Comparison of ENCODE assay signal across 27 cellular contexts in genomic region chr16:69932228-69932627, GRCh38. TPM values are rescaled to one million over a fixed set of nuclear protein-coding genes. Genes with fewer than 3 reads are reported as not detected.
A peak's percentile ranks its signal among the peaks of the same experiment; 100 is the strongest.
DNase-seq lines count a peak whose midpoint lies in the region; ATAC-seq, FAIRE-seq and TF ChIP-seq lines count a peak whose summit lies in the region.
"Had no signal": no experiment of that assay in that cellular context is flagged by ENCODE, and none has a peak within 500 bp of the region (broad histone marks: within the 10 kb centered on the region; RNA-seq: fewer than 3 reads in every experiment).

No MANE protein-coding gene starts in this region.

- H3K9me3 ChIP-seq in BLaER1 treated with 17β-estradiol and CSF1 and Interleukin-3, amounts not matched to agents 10 nM and 100 nM (replicated peaks in 1 of 11), result no peaks in the 10 kb centered on the region
- H3K9me3 ChIP-seq in lower lobe of right lung, result no peaks in the 10 kb centered on the region
- H3K9me3 ChIP-seq in thyroid gland, result no peaks in the 10 kb centered on the region
- H3K9me3 ChIP-seq: A549, left ventricle myocardium inferior, suprapubic skin, vagina had no signal

- no peak for TF ChIP-seq POLR2A in thyroid gland (IDR thresholded peaks at IDR 0.05)

- H4K20me1 ChIP-seq in BLaER1 treated with 17β-estradiol and CSF1 and Interleukin-3, amounts not matched to agents 10 nM and 100 nM, result peaks cover 0 to 81% (median 0%) of the 10 kb centered on the region in 11 experiments; a peak in 10 of 22 replicates

- peak overlapping the region in 1 of 11 experiments; percentile 46; a peak in 1 of 22 replicates for H3K9ac ChIP-seq in BLaER1 treated with 17β-estradiol and CSF1 and Interleukin-3, amounts not matched to agents 10 nM and 100 nM

- peaks cover 41 to 99% (median 76%) of the 10 kb centered on the region in 11 experiments for H3K36me3 ChIP-seq in BLaER1 treated with 17β-estradiol and CSF1 and Interleukin-3, amounts not matched to agents 10 nM and 100 nM
- peaks cover 87% of the 10 kb centered on the region for H3K36me3 ChIP-seq in lower lobe of right lung
- peaks cover 51 to 56% of the 10 kb centered on the region in 2 donors for H3K36me3 ChIP-seq in thyroid gland

- intact Hi-C loops in lower lobe of right lung (cut with DNase I) (no loop called here), thyroid gland (cut with DNase I) (no loop called here)

- no peak overlapping the region for H3K4me3 ChIP-seq in BLaER1 treated with 17β-estradiol and CSF1 and Interleukin-3, amounts not matched to agents 10 nM and 100 nM
- H3K4me3 ChIP-seq in lower lobe of right lung (no peak overlapping the region), thyroid gland (replicated peaks in 1 of 3) (no peak overlapping the region)
- H3K4me3 ChIP-seq: A549, K562, left ventricle myocardium inferior, suprapubic skin, vagina had no signal

- FAIRE-seq in GM19239 (lab: Jason Lieb, UNC), result no peak
- FAIRE-seq: A549, H54, islet of Langerhans, K562 had no signal

- no peak for ATAC-seq in lower lobe of right lung
- ATAC-seq: A549; activated CD4-positive, CD25-positive, alpha-beta regulatory T cell treated with anti-CD3 and anti-CD28 coated beads, Interleukin-2, amount 50 U/mL, for 24 hours; CD8-positive, alpha-beta T cell; K562; stimulated activated memory B cell treated with anti-CD40 and anti-IgM and Interleukin-4, amounts not matched to agents 10 μg/mL and 1 μg/mL and 100 μg/mL, for 72 hours had no signal

- H3K27me3 ChIP-seq in BLaER1 treated with 17β-estradiol and CSF1 and Interleukin-3, amounts not matched to agents 10 nM and 100 nM, result no peaks in the 10 kb centered on the region
- H3K27me3 ChIP-seq in lower lobe of right lung (ENCODE audit: low read depth) (no peaks in the 10 kb centered on the region), thyroid gland (no peaks in the 10 kb centered on the region)
- H3K27me3 ChIP-seq: brain microvascular endothelial cell, suprapubic skin, vagina had no signal

- DNase-seq in caudate nucleus (lab: John Stamatoyannopoulos, UW) (peak in 36 of 61 donors; percentile 4 to 70 (median 30)), lower lobe of right lung (peak; percentile 14), putamen (ENCODE audit: low spot score) (peak; percentile 80), NCI-H187 (lab: John Stamatoyannopoulos, UW) (no peak), thyroid gland (no peak), GM19239 (ENCODE audit: insufficient read length, low spot score) (no peak)
- no peak for DNase-seq in effector CD4-positive, alpha-beta T cell
- DNase-seq: activated CD4-positive, alpha-beta memory T cell treated with anti-CD3 and anti-CD28 coated beads, Interleukin-2, amount 10 ng/mL, durations not matched to agents 7 days and 5 days; activated CD8-positive, alpha-beta memory T cell treated with anti-CD3 and anti-CD28 coated beads, Interleukin-2, amount 50 U/mL, for 48 hours; activated naive CD4-positive, alpha-beta T cell treated with Interleukin-2 at 50 U/mL for 16 hours; brain microvascular endothelial cell; CD8-positive, alpha-beta T cell; effector CD8-positive, alpha-beta T cell; left ventricle myocardium inferior; NCI-H2029 treated with DMSO at 0.1 percent for 48 hours; NCI-H526; SHP77; T-helper 2 cell had no signal

- H3K4me1 ChIP-seq in BLaER1 treated with 17β-estradiol and CSF1 and Interleukin-3, amounts not matched to agents 10 nM and 100 nM, result peaks cover 3 to 81% (median 66%) of the 10 kb centered on the region in 10 experiments; a peak in 18 of 20 replicates
- no peaks in the 10 kb centered on the region for H3K4me1 ChIP-seq in lower lobe of right lung
- H3K4me1 ChIP-seq in thyroid gland, result peaks cover 0 to 9% of the 10 kb centered on the region in 2 donors
- H3K4me1 ChIP-seq: A549 had no signal

- no peak for TF ChIP-seq CTCF in lower lobe of right lung (IDR thresholded peaks at IDR 0.05)
- no peak for TF ChIP-seq CTCF in thyroid gland (IDR thresholded peaks at IDR 0.05)

- H3K4me2 ChIP-seq in BLaER1 treated with 17β-estradiol and CSF1 and Interleukin-3, amounts not matched to agents 10 nM and 100 nM, result peak overlapping the region in 8 of 11 experiments; percentile 17 to 73 (median 68); a peak in 17 of 22 replicates
- H3K4me2 ChIP-seq: A549 had no signal

- 80 to 91% methylated on average over 9 of the region's 9 CpGs for WGBS in thyroid gland, 2 donors

- peak overlapping the region in 4 of 11 experiments; percentile 20 to 62 (median 44); a peak in 6 of 22 replicates for H3K27ac ChIP-seq in BLaER1 treated with 17β-estradiol and CSF1 and Interleukin-3, amounts not matched to agents 10 nM and 100 nM
- H3K27ac ChIP-seq in caudate nucleus (ENCODE audit: low read depth, low read length) (peak overlapping the region; percentile 82), lower lobe of right lung (no peak overlapping the region), thyroid gland (no peak overlapping the region)
- H3K27ac ChIP-seq: A549, brain microvascular endothelial cell, left ventricle myocardium inferior, suprapubic skin, vagina had no signal

RNA-seq across cellular contexts. Expression of gene CLEC18A, which starts 18.9 kb away (rescaled TPM):
- total RNA-seq in lower lobe of right lung, result 2.7 TPM
- total RNA-seq in thyroid gland, result 1 to 10 TPM in 2 of 4 donors, under 1 TPM in 2; 0.67 to 1.8 (median 1.3) TPM

Comparison
In these comparisons a context has a peak if more than half of its experiments do, and no peak if none do; other contexts are left out.
1. DNase-seq: peak in caudate nucleus (36 of 61), lower lobe of right lung (single experiment) and putamen (single experiment); none in NCI-H187 (0 of 2), thyroid gland (0 of 2), GM19239 (single experiment) and effector CD4-positive, alpha-beta T cell (single experiment).